Comparison of ENCODE assay signal across 29 cellular contexts in genomic region chr12:16583991-16584745, GRCh38. TPM values are rescaled to one million over a fixed set of nuclear protein-coding genes. Genes with fewer than 3 reads are reported as not detected.
DNase-seq lines count a peak whose midpoint lies in the region; ATAC-seq, FAIRE-seq and TF ChIP-seq lines count a peak whose summit lies in the region.
"Had no signal": no experiment of that assay in that cellular context is flagged by ENCODE, and none has a peak within 500 bp of the region (broad histone marks: within the 10 kb centered on the region; RNA-seq: fewer than 3 reads in every experiment).

No MANE protein-coding gene starts in this region.

- H3K9me2 ChIP-seq in PC-3 (replicated peaks; ENCODE audit: low read length), result no peaks in the 10 kb centered on the region

- POLR2A ChIA-PET in PC-3 (lab: Charles Lee; ENCODE audit: unreplicated experiment), result no interaction called here

- 57 to 78% methylated on average over 4 of the region's 4 CpGs for whole genome bisulfite sequencing in lung, 2 donors

- no peak overlapping the region for H2AFZ ChIP-seq in PC-3 (ENCODE audit: low read length)

- H3K9ac ChIP-seq in PC-3 (ENCODE audit: low read length), result no peak overlapping the region

- FAIRE-seq in urothelium cell line (lab: Jason Lieb, UNC), result no peak

- peak; percentile 73 for DNase-seq in PC-3
- DNase-seq in epithelial cell of esophagus (ENCODE audit: low read depth), result peak; percentile 93
- DNase-seq in lung (ENCODE audit: low spot score), result no peak
- DNase-seq in urothelium cell line (ENCODE audit: low spot score), result peak; percentile 37
- no peak for DNase-seq in medulla oblongata (ENCODE audit: extremely low spot score)
- no peak for DNase-seq in SHP77 (lab: John Stamatoyannopoulos, UW)
- DNase-seq: activated CD4-positive, CD25-positive, alpha-beta regulatory T cell; activated CD8-positive, alpha-beta T cell treated with anti-CD3 and anti-CD28 coated beads, Interleukin-2, amount 10 ng/mL, durations not matched to agents 7 days and 5 days; activated T-cell treated with anti-CD3 and anti-CD28 coated beads, Interleukin-2, amount 50 U/mL, for 4 hours; AML-193; brain microvascular endothelial cell; dorsolateral prefrontal cortex; esophagus squamous epithelium; heart right ventricle; immature natural killer cell; mesendoderm; MM.1S; natural killer cell; NCI-H1694; NCI-H82; ovary; stimulated activated CD4-positive, alpha-beta T cell treated with anti-CD3 and anti-CD28 coated beads, Interleukin-2, amount 100 ng/mL, for 24 hours; stimulated activated naive CD8-positive, alpha-beta T cell treated with anti-CD3 and anti-CD28 coated beads, Interleukin-15, Interleukin-2, amounts not matched to agents 100 U/mL and 50 U/mL, for 24 hours had no signal

- TF ChIP-seq CTCF in PC-3 (conservative IDR thresholded peaks at IDR 0.05; ENCODE audit: low read depth, low read length), result no peak
- TF ChIP-seq CTCF in epithelial cell of esophagus (IDR thresholded peaks at IDR 0.05; ENCODE audit: insufficient read depth, low read depth, low read length, missing control alignments), result no peak
- TF ChIP-seq CTCF in lung (IDR thresholded peaks at IDR 0.05; ENCODE audit: control extremely low read depth, extremely low read depth), result no peak

- no peaks in the 10 kb centered on the region for H3K27me3 ChIP-seq in PC-3 (ENCODE audit: low read length)
- no peaks in the 10 kb centered on the region for H3K27me3 ChIP-seq in lung (ENCODE audit: control insufficient read depth, insufficient read depth)
- H3K27me3 ChIP-seq: brain microvascular endothelial cell, dorsolateral prefrontal cortex, esophagus squamous epithelium, heart right ventricle, ovary had no signal

- intact Hi-C loops in PC-3 (cut with micrococcal nuclease), result no loop called here

- H4K20me1 ChIP-seq in PC-3 (ENCODE audit: low read length), result no peaks in the 10 kb centered on the region

- BruUV-seq in PC-3 (replicated peaks; lab: Mats Ljungman, UMichigan), result no TSS peak

- H3K9me3 ChIP-seq in PC-3 (ENCODE audit: low read length), result no peaks in the 10 kb centered on the region
- no peaks in the 10 kb centered on the region for H3K9me3 ChIP-seq in lung (ENCODE audit: control insufficient read depth in 2 of 2, insufficient read depth in 1 of 2, low read length in 1 of 2)
- H3K9me3 ChIP-seq: esophagus squamous epithelium, ovary had no signal

- H3K4me1 ChIP-seq in PC-3 (ENCODE audit: insufficient read depth, low read length), result peaks cover 14% of the 10 kb centered on the region
- H3K4me1 ChIP-seq in lung (ENCODE audit: control insufficient read depth in 2 of 2, insufficient read depth in 2 of 2, low read length in 2 of 2), result no peaks in the 10 kb centered on the region
- H3K4me1 ChIP-seq: esophagus squamous epithelium, heart right ventricle had no signal

- H3K4me3 ChIP-seq in PC-3 (ENCODE audit: low read length) (no peak overlapping the region), epithelial cell of esophagus (ENCODE audit: low read length) (no peak overlapping the region), lung (no peak overlapping the region)
- H3K4me3 ChIP-seq: dorsolateral prefrontal cortex, esophagus squamous epithelium, heart right ventricle, ovary had no signal

- 0 out of 2 replicates have a peak overlapping the region, but pooled peaks have one; percentile 8 for H3K4me2 ChIP-seq in PC-3 (ENCODE audit: low read length)

- no peaks in the 10 kb centered on the region for H3K79me2 ChIP-seq in PC-3 (ENCODE audit: low read length)

- no peaks in the 10 kb centered on the region for H3F3A ChIP-seq in PC-3 (ENCODE audit: low read length, unreplicated experiment)

- peak; percentile 15; the same call in 1 of the 2 replicates for ATAC-seq in PC-3
- ATAC-seq in lung (ENCODE audit: insufficient read depth, low FRiP score), result peak; percentile 74
- no peak for ATAC-seq in HG02759 (IDR thresholded peaks at IDR 0.05; ENCODE audit: unreplicated experiment)
- no peak for ATAC-seq in HG03280 (IDR thresholded peaks at IDR 0.05; ENCODE audit: unreplicated experiment)
- ATAC-seq: activated CD8-positive, alpha-beta T cell treated with anti-CD3 and anti-CD28 coated beads, Interleukin-2, amount 10 ng/mL, durations not matched to agents 7 days and 5 days; activated naive CD4-positive, alpha-beta T cell treated with anti-CD3 and anti-CD28 coated beads, Interleukin-2, amount 50 U/mL, for 72 hours; activated T-cell treated with anti-CD3 and anti-CD28 coated beads, Interleukin-2, amount 50 U/mL, for 4 hours; heart right ventricle; natural killer cell; Panc1; SK-N-SH treated with all-trans-retinoic acid at 6 μM for 48 hours; stimulated activated naive CD8-positive, alpha-beta T cell treated with anti-CD3 and anti-CD28 coated beads, Interleukin-15, Interleukin-2, amounts not matched to agents 100 U/mL and 50 U/mL, for 24 hours had no signal

- H3K36me3 ChIP-seq in PC-3 (ENCODE audit: low read depth, low read length) (no peaks in the 10 kb centered on the region), lung (ENCODE audit: control insufficient read depth in 2 of 2, insufficient read depth in 2 of 2, low read length in 2 of 2) (no peaks in the 10 kb centered on the region)
- H3K36me3 ChIP-seq: brain microvascular endothelial cell, esophagus squamous epithelium, heart right ventricle, ovary had no signal

- no peak overlapping the region for H3K27ac ChIP-seq in PC-3 (ENCODE audit: low read length)
- no peak overlapping the region for H3K27ac ChIP-seq in lung (ENCODE audit: low read depth in 1 of 2, low read length in 1 of 2)
- H3K27ac ChIP-seq: brain microvascular endothelial cell, esophagus squamous epithelium, heart right ventricle, ovary had no signal

- CTCF ChIA-PET in PC-3 (lab: Charles Lee), result no interaction called here

RNA-seq across cellular contexts. Expression of gene LMO3, which starts 21.8 kb away (rescaled TPM):
- total RNA-seq in PC-3 (2014; rRNA removed), result 2.3 TPM in 1 of 2 replicates, not detected in the other
- 100 to 1,000 TPM; 171 to 176 TPM for total RNA-seq in lung
- polyA plus RNA-seq in lung, result 100 to 1,000 TPM in 1 of 2 donors, 10 to 100 TPM in 1; 54.0 to 103 TPM
- total RNA-seq: activated CD8-positive, alpha-beta T cell treated with anti-CD3 and anti-CD28 coated beads, Interleukin-2, amount 10 ng/mL, durations not matched to agents 7 days and 5 days; activated naive CD4-positive, alpha-beta T cell treated with anti-CD3 and anti-CD28 coated beads, Interleukin-2, amount 50 U/mL, for 72 hours; natural killer cell had no signal
- polyA plus RNA-seq: IgD-negative memory B cell, immature natural killer cell had no signal

Comparison
In these comparisons a context has a peak if more than half of its experiments do, and no peak if none do; other contexts are left out.
1. ATAC-seq: peak in PC-3 (single experiment) and lung (single experiment); none in HG02759 (single experiment) and HG03280 (single experiment).
2. DNase-seq: peak in PC-3 (single experiment), epithelial cell of esophagus (single experiment) and urothelium cell line (single experiment); none in lung (single experiment), medulla oblongata (single experiment) and SHP77 (0 of 2).
3. RNA of gene LMO3, which starts 21.8 kb away (total RNA-seq): 171 to 176 TPM in lung; 2.3 TPM in PC-3; every median in the first group is over 10 times any median in the second.